Comparison of ENCODE assay signal across 1 cellular context in the genomic region with DNA sequence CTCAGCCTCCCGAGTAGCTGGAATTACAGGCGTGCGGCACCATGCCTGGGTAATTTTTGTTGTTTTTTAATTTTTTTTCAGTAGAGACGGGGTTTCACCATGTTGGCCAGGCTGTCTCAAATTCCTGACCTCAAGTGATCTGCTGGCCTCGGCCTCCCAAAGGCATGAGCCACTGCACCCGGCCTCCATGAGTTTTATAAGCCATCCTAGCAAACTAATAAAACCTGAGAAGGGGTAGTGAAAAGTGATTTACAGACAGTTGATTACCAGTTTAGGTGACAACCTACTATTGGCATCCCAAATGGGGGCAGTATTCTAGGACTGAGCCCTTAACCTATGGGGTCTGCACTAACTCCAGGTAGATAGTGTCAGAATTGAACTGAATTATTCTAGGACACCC.
TF ChIP-seq lines count a peak whose summit lies in the region.

No MANE protein-coding gene starts in this region.

TF ChIP-seq in IMR-90, 13 proteins besides CTCF, POLR2A, EP300 and RAD21:
- TF ChIP-seq BHLHE40 (IDR thresholded peaks at IDR 0.05; ENCODE audit: low read depth, low read length) (no peak), MAFK (IDR thresholded peaks at IDR 0.05; ENCODE audit: low read depth, low read length) (no peak), CHD1 (IDR thresholded peaks at IDR 0.05; ENCODE audit: low read depth, low read length) (no peak), NFE2L2 (IDR thresholded peaks at IDR 0.05; ENCODE audit: low read depth, low read length) (no peak), MXI1 (IDR thresholded peaks at IDR 0.05; ENCODE audit: borderline replicate concordance, low read depth, low read length) (no peak), RFX5 (IDR thresholded peaks at IDR 0.05; ENCODE audit: low read depth, low read length) (no peak)
